Comparison of ENCODE assay signal across 8 cellular contexts in the genomic region with DNA sequence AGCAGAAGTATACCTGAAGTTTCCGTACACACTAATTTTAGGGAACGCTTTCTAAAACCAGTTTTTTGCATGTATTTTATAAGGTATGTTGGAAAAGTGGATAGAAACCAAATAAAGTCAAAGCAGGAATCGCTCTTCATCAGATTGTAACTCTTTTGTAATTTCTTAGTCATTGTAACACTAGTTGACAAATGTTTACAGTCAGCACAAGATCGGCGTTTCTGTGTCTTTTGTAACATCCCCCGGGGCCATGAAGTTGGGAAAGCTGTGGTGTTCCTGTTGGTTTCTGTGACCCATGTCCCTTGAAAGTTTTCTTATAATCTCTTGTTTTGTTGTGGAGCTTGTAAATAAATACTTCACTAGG. TPM values are rescaled to one million over a fixed set of nuclear protein-coding genes. Genes with fewer than 3 reads are reported as not detected.
DNase-seq lines count a peak whose midpoint lies in the region; ATAC-seq and TF ChIP-seq lines count a peak whose summit lies in the region.

No MANE protein-coding gene starts in this region.

- H3K27ac ChIP-seq in CD8-positive, alpha-beta T cell (ENCODE audit: low read depth, low read length): peak overlapping the region; percentile 92

- H3K9me3 Mint-ChIP-seq in CD8-positive, alpha-beta T cell: no peaks in the 10 kb centered on the region
- H3K9me3 Mint-ChIP-seq in activated CD4-positive, alpha-beta T cell treated with anti-CD3 and anti-CD28 coated beads, Interleukin-2, amount 10 ng/mL, durations not matched to agents 24 days and 14 days: no peaks in the 10 kb centered on the region

- POLR2A ChIA-PET in CD8-positive, alpha-beta T cell (lab: Charles Lee): interaction anchor here (0.6 to 3.6 kb wide), 7 partner anchors 26 to 1699 kb away, joined by 3 to 52 read pairs (median 4); partner anchors contain the start of genes RBM43 and RIF1

- DNase-seq in CD8-positive, alpha-beta T cell: peak in 3 of 7 experiments; percentile 6 to 51 (median 40)
- DNase-seq in activated CD4-positive, alpha-beta T cell treated with anti-CD3 and anti-CD28 coated beads, Interleukin-2, amount 10 ng/mL, durations not matched to agents 24 days and 14 days: peak; percentile 76
- peak; percentile 91 for DNase-seq in fibroblast of gingiva (ENCODE audit: low read depth)
- DNase-seq in omental fat pad (ENCODE audit: low spot score): peak; percentile 60
- no peak for DNase-seq in germinal center (ENCODE audit: low spot score)
- no peak for DNase-seq in NAMALWA (ENCODE audit: low spot score)

- no peaks in the 10 kb centered on the region for H3K27me3 Mint-ChIP-seq in CD8-positive, alpha-beta T cell (ENCODE audit: low read depth)
- no peaks in the 10 kb centered on the region for H3K27me3 Mint-ChIP-seq in activated CD4-positive, alpha-beta T cell treated with anti-CD3 and anti-CD28 coated beads, Interleukin-2, amount 10 ng/mL, durations not matched to agents 24 days and 14 days

- peaks cover 31% of the 10 kb centered on the region for H3K4me1 ChIP-seq in CD8-positive, alpha-beta T cell (ENCODE audit: insufficient read depth, low read length)

- no peaks in the 10 kb centered on the region for H3K9me3 ChIP-seq in CD8-positive, alpha-beta T cell (ENCODE audit: low read length)

- H3K27me3 ChIP-seq in CD8-positive, alpha-beta T cell (ENCODE audit: insufficient read depth, low read length): no peaks in the 10 kb centered on the region

- peaks cover 16% of the 10 kb centered on the region for H3K36me3 Mint-ChIP-seq in CD8-positive, alpha-beta T cell
- H3K36me3 Mint-ChIP-seq in activated CD4-positive, alpha-beta T cell treated with anti-CD3 and anti-CD28 coated beads, Interleukin-2, amount 10 ng/mL, durations not matched to agents 24 days and 14 days (ENCODE audit: low read depth): peaks cover 24% of the 10 kb centered on the region

- ATAC-seq in CD8-positive, alpha-beta T cell: peak; percentile 15
- ATAC-seq in GM19328 (IDR thresholded peaks at IDR 0.05; ENCODE audit: unreplicated experiment) (peak; percentile 19), HG03342 (IDR thresholded peaks at IDR 0.05; ENCODE audit: unreplicated experiment) (peak; percentile 21), omental fat pad (ENCODE audit: low FRiP score) (peak; percentile 77)

- H3K4me1 Mint-ChIP-seq in CD8-positive, alpha-beta T cell (ENCODE audit: low read depth): peaks cover 43% of the 10 kb centered on the region
- H3K4me1 Mint-ChIP-seq in activated CD4-positive, alpha-beta T cell treated with anti-CD3 and anti-CD28 coated beads, Interleukin-2, amount 10 ng/mL, durations not matched to agents 24 days and 14 days: peaks cover 32% of the 10 kb centered on the region

- H3K36me3 ChIP-seq in CD8-positive, alpha-beta T cell (ENCODE audit: insufficient read depth, low read length): no peaks in the 10 kb centered on the region

- CTCF ChIA-PET in CD8-positive, alpha-beta T cell (lab: Charles Lee): interaction anchor here (0.6 to 1.6 kb wide), 5 partner anchors 29 to 1386 kb away, joined by 3 to 5 read pairs (median 3); partner anchors contain the start of gene RBM43

- intact Hi-C loops in CD8-positive, alpha-beta T cell (cut with DNase I, micrococcal nuclease): loop anchor here (1.0 to 10.0 kb wide), 9 partner anchors 29 to 1703 kb away; partner anchors contain the start of genes ARL5A (in 2 of the 2), MMADHC (in 2 of the 2), ARL6IP6 (in 1 of the 2) and PRPF40A (in 1 of the 2)
- intact Hi-C loops in activated CD4-positive, alpha-beta T cell treated with anti-CD3 and anti-CD28 coated beads, Interleukin-2, amount 10 ng/mL, durations not matched to agents 24 days and 14 days (cut with micrococcal nuclease): loop anchor here (1.0 to 2.0 kb wide), 5 partner anchors 29 to 1703 kb away; partner anchors contain the start of genes ARL5A, MMADHC, RBM43 and RIF1

- peak overlapping the region; percentile 95 for H3K4me3 Mint-ChIP-seq in CD8-positive, alpha-beta T cell
- peak overlapping the region; percentile 86 for H3K4me3 Mint-ChIP-seq in activated CD4-positive, alpha-beta T cell treated with anti-CD3 and anti-CD28 coated beads, Interleukin-2, amount 10 ng/mL, durations not matched to agents 24 days and 14 days

- H3K27ac Mint-ChIP-seq in CD8-positive, alpha-beta T cell: peak overlapping the region; percentile 99
- peak overlapping the region; percentile 97 for H3K27ac Mint-ChIP-seq in activated CD4-positive, alpha-beta T cell treated with anti-CD3 and anti-CD28 coated beads, Interleukin-2, amount 10 ng/mL, durations not matched to agents 24 days and 14 days

- no peak for TF ChIP-seq CTCF in CD8-positive, alpha-beta T cell (IDR thresholded peaks at IDR 0.05)
- no peak for TF ChIP-seq CTCF in omental fat pad (IDR thresholded peaks at IDR 0.05)

- H3K4me3 ChIP-seq in CD8-positive, alpha-beta T cell (ENCODE audit: low read depth, low read length): peak overlapping the region; percentile 89

RNA-seq across cellular contexts. Expression of gene NMI, which starts 0.5 kb away (rescaled TPM):
- total RNA-seq in CD8-positive, alpha-beta T cell: 10 to 100 TPM; 16.9 to 18.0 TPM
- total RNA-seq in activated CD4-positive, alpha-beta T cell treated with anti-CD3 and anti-CD28 coated beads, Interleukin-2, amount 10 ng/mL, durations not matched to agents 24 days and 14 days: 36.7 and 37.2 TPM in 2 replicates
- total RNA-seq in omental fat pad: 10 to 100 TPM in 2 of 4 donors, 1 to 10 TPM in 2; 7.7 to 21.3 (median 11.2) TPM

RNA-seq across cellular contexts. Expression of gene RBM43, which starts 28.3 kb away (rescaled TPM):
- total RNA-seq in CD8-positive, alpha-beta T cell: 10 to 100 TPM; 12.1 to 12.4 TPM
- 2.5 and 3.4 TPM in 2 replicates for total RNA-seq in activated CD4-positive, alpha-beta T cell treated with anti-CD3 and anti-CD28 coated beads, Interleukin-2, amount 10 ng/mL, durations not matched to agents 24 days and 14 days
- 10 to 100 TPM in 1 of 4 donors, 1 to 10 TPM in 3; 2.8 to 11.3 (median 4.0) TPM for total RNA-seq in omental fat pad

Comparison
In these comparisons a context has a peak if more than half of its experiments do, and no peak if none do; other contexts are left out.
1. ATAC-seq: peak in every context shown above with its lines; median percentile 77 in omental fat pad; 21 in HG03342; 19 in GM19328; 15 in CD8-positive, alpha-beta T cell.
2. DNase-seq: peak in activated CD4-positive, alpha-beta T cell treated with anti-CD3 and anti-CD28 coated beads, Interleukin-2, amount 10 ng/mL, durations not matched to agents 24 days and 14 days (single experiment), fibroblast of gingiva (single experiment) and omental fat pad (single experiment); none in germinal center (single experiment) and NAMALWA (single experiment).